In genomic region chr9:71521132-71521531, GRCh38 we compare ENCODE assay signal across 22 cellular contexts.
DNase-seq lines count a peak whose midpoint lies in the region; ATAC-seq, FAIRE-seq and TF ChIP-seq lines count a peak whose summit lies in the region.
"Had no signal": no experiment of that assay in that cellular context is flagged by ENCODE, and none has a peak within 500 bp of the region (broad histone marks: within the 10 kb centered on the region; RNA-seq: fewer than 3 reads in every experiment).

No MANE protein-coding gene starts in this region.

- no peaks in the 10 kb centered on the region for H3K79me2 ChIP-seq in K562 (ENCODE audit: control insufficient read depth, insufficient read depth, low read length)

- no peaks in the 10 kb centered on the region for H3K4me1 ChIP-seq in A549
- H3K4me1 ChIP-seq in IMR-90 (ENCODE audit: control insufficient read depth, insufficient read depth, low read length), result no peaks in the 10 kb centered on the region
- H3K4me1 ChIP-seq in K562 (replicated peaks in 1 of 2; ENCODE audit: control insufficient read depth in 2 of 2, insufficient read depth in 2 of 2, low read length in 2 of 2), result no peaks in the 10 kb centered on the region
- H3K4me1 ChIP-seq: BLaER1 treated with 17β-estradiol and CSF1 and Interleukin-3, amounts not matched to agents 10 nM and 100 nM; Caco-2 had no signal

- H3K4me2 ChIP-seq in A549, result no peak overlapping the region
- no peak overlapping the region for H3K4me2 ChIP-seq in IMR-90 (ENCODE audit: low read depth, low read length)
- H3K4me2 ChIP-seq in K562 (ENCODE audit: insufficient read depth, low read length), result no peak overlapping the region
- H3K4me2 ChIP-seq: BLaER1 treated with 17β-estradiol and CSF1 and Interleukin-3, amounts not matched to agents 10 nM and 100 nM had no signal

- no peaks in the 10 kb centered on the region for H3K9me1 ChIP-seq in IMR-90 (ENCODE audit: insufficient read depth, low read length)
- no peaks in the 10 kb centered on the region for H3K9me1 ChIP-seq in K562 (ENCODE audit: control insufficient read depth, insufficient read depth, low read length)

- H4K91ac ChIP-seq in IMR-90 (ENCODE audit: insufficient read depth, low read depth, low read length), result no peak overlapping the region

- dilution Hi-C loops in IMR-90 (cut with HindIII; ENCODE audit: low sequenced_read_pairs, unreplicated experiment), result no loop called here

- H2AK5ac ChIP-seq in IMR-90 (ENCODE audit: low read depth, low read length), result no peak overlapping the region

- H4K5ac ChIP-seq in IMR-90 (ENCODE audit: low read depth, low read length), result no peak overlapping the region

- H2AFZ ChIP-seq in IMR-90 (replicated peaks; ENCODE audit: low read length, poor library complexity), result no peak overlapping the region
- no peak overlapping the region for H2AFZ ChIP-seq in K562 (ENCODE audit: low read depth, low read length)

- H3K56ac ChIP-seq in IMR-90 (ENCODE audit: extremely low read depth, insufficient read depth, low read length), result no peak overlapping the region

- no peaks in the 10 kb centered on the region for H3K27me3 ChIP-seq in IMR-90 (ENCODE audit: control insufficient read depth, insufficient read depth, low read length)
- H3K27me3 ChIP-seq in K562 (ENCODE audit: control insufficient read depth in 2 of 2, insufficient read depth in 2 of 2, low read length in 2 of 2), result peaks cover 0 to 3% of the 10 kb centered on the region in 2 experiments; a peak in 2 of 5 replicates
- H3K27me3 ChIP-seq: BLaER1 treated with 17β-estradiol and CSF1 and Interleukin-3, amounts not matched to agents 10 nM and 100 nM had no signal

- no peaks in the 10 kb centered on the region for H3K36me3 ChIP-seq in IMR-90 (ENCODE audit: control insufficient read depth, insufficient read depth, low read length)
- no peaks in the 10 kb centered on the region for H3K36me3 ChIP-seq in K562 (ENCODE audit: control insufficient read depth, insufficient read depth, low read length)
- H3K36me3 ChIP-seq: BLaER1 treated with 17β-estradiol and CSF1 and Interleukin-3, amounts not matched to agents 10 nM and 100 nM had no signal

- TF ChIP-seq POLR2A in A549 (IDR thresholded peaks at IDR 0.05; ENCODE audit: low read length) (no peak), IMR-90 (IDR thresholded peaks at IDR 0.05; ENCODE audit: low read depth, low read length) (no peak), K562 (conservative IDR thresholded peaks at IDR 0.05) (no peak)

- H3K79me1 ChIP-seq in IMR-90 (ENCODE audit: low read depth in 1 of 2, low read length in 2 of 2), result no peaks in the 10 kb centered on the region

- no peak for TF ChIP-seq EP300 in A549 (IDR thresholded peaks at IDR 0.05)
- TF ChIP-seq EP300 in K562 (IDR thresholded peaks at IDR 0.05; ENCODE audit: low read length), result no peak

- ATAC-seq in A549 (no peak), IMR-90 (ENCODE audit: low read depth) (no peak), K562 (no peak), HG02870 (IDR thresholded peaks at IDR 0.05; ENCODE audit: unreplicated experiment) (no peak)
- ATAC-seq: CD8-positive, alpha-beta T cell; GM12878 had no signal

- in situ Hi-C loops in IMR-90 (cut with MboI; ENCODE audit: low sequenced_read_pairs), result no loop called here
- in situ Hi-C loops in K562 (cut with MboI), result no loop called here

- H3K4ac ChIP-seq in IMR-90 (ENCODE audit: low read depth, low read length), result no peak overlapping the region

- no peak overlapping the region for H2BK15ac ChIP-seq in IMR-90 (ENCODE audit: low read depth, low read length)

- no peak overlapping the region for H2BK120ac ChIP-seq in IMR-90 (ENCODE audit: low read depth, low read length)

- H3K9me3 ChIP-seq in A549, result no peaks in the 10 kb centered on the region
- H3K9me3 ChIP-seq in IMR-90 (ENCODE audit: control insufficient read depth, insufficient read depth, low read length), result no peaks in the 10 kb centered on the region
- no peaks in the 10 kb centered on the region; the same call in 1 of the 2 replicates for H3K9me3 ChIP-seq in K562 (replicated peaks; ENCODE audit: control insufficient read depth, insufficient read depth, low read depth, low read length)
- H3K9me3 ChIP-seq: Caco-2 had no signal

- H4K8ac ChIP-seq in IMR-90 (ENCODE audit: low read depth in 2 of 2, low read length in 2 of 2), result no peak overlapping the region

- H4K20me1 ChIP-seq in IMR-90 (ENCODE audit: insufficient read depth, low read length), result no peaks in the 10 kb centered on the region
- no peaks in the 10 kb centered on the region for H4K20me1 ChIP-seq in K562 (replicated peaks; ENCODE audit: control insufficient read depth, insufficient read depth, low read length)
- H4K20me1 ChIP-seq: BLaER1 treated with 17β-estradiol and CSF1 and Interleukin-3, amounts not matched to agents 10 nM and 100 nM had no signal

- H3K9ac ChIP-seq in IMR-90 (ENCODE audit: low read depth, low read length) (no peak overlapping the region), K562 (ENCODE audit: insufficient read depth in 1 of 2, low read depth in 2 of 2, low read length in 2 of 2) (no peak overlapping the region)
- H3K9ac ChIP-seq: BLaER1 treated with 17β-estradiol and CSF1 and Interleukin-3, amounts not matched to agents 10 nM and 100 nM had no signal

- DNase-seq in A549 (ENCODE audit: low read depth in 1 of 2, low spot score in 1 of 2) (no peak), IMR-90 (no peak), K562 (ENCODE audit: extremely low read depth in 1 of 4, low spot score in 3 of 4) (no peak), fibroblast of peridontal ligament (ENCODE audit: extremely low read depth) (peak; percentile 11), NCI-H510A treated with DMSO at 0.1 percent for 48 hours (lab: John Stamatoyannopoulos, UW) (no peak)
- DNase-seq in NK-92 treated with Interleukin-12 subunit alpha and Interleukin-12 subunit beta, amount 100 ng/mL, for 24 hours (lab: John Stamatoyannopoulos, UW), result no peak
- DNase-seq: 8988T; AML-193; Caco-2; Calu3; CD4-positive, alpha-beta T cell; CD8-positive, alpha-beta T cell; DMS79 treated with DMSO at 0.1 percent for 48 hours had no signal

- H3K18ac ChIP-seq in IMR-90 (ENCODE audit: low read depth, low read length), result no peak overlapping the region

- no peak overlapping the region for H2BK5ac ChIP-seq in IMR-90 (ENCODE audit: low read depth, low read length, poor library complexity, severe bottlenecking)

- no peak overlapping the region for H2AK9ac ChIP-seq in IMR-90 (replicated peaks; ENCODE audit: low read depth, low read length, poor library complexity)

- intact Hi-C loops in IMR-90 (cut with micrococcal nuclease) (loop anchor here (10.0 kb wide), 1 partner anchor 64 kb away; no protein-coding TSS in a partner anchor), K562 (cut with micrococcal nuclease) (loop anchor here (10.0 kb wide), 1 partner anchor 236 kb away; no protein-coding TSS in a partner anchor)

- no peak overlapping the region for H3K27ac ChIP-seq in A549
- H3K27ac ChIP-seq in IMR-90 (ENCODE audit: insufficient read depth, low read length), result no peak overlapping the region
- no peak overlapping the region for H3K27ac ChIP-seq in K562 (ENCODE audit: extremely low read depth, low read depth, low read length)
- H3K27ac ChIP-seq: BLaER1 treated with 17β-estradiol and CSF1 and Interleukin-3, amounts not matched to agents 10 nM and 100 nM; C4-2B had no signal

- FAIRE-seq in A549 (lab: Jason Lieb, UNC) (no peak), K562 (lab: Jason Lieb, UNC) (no peak)
- FAIRE-seq: A204.1, D721Med, G401.6, GM12878, GM12892, GM18507 had no signal

- H3K23ac ChIP-seq in IMR-90 (ENCODE audit: low read depth, low read length), result no peak overlapping the region

- H3K14ac ChIP-seq in IMR-90 (replicated peaks; ENCODE audit: low read depth, low read length), result no peak overlapping the region

- TF ChIP-seq RAD21 in A549 (conservative IDR thresholded peaks at IDR 0.05 in 1 of 2, IDR thresholded peaks at IDR 0.05 in 1 of 2) (no peak), IMR-90 (IDR thresholded peaks at IDR 0.05; ENCODE audit: low read length) (no peak), K562 (CRISPR knock-in tag; conservative IDR thresholded peaks at IDR 0.05 in 1 of 2, IDR thresholded peaks at IDR 0.05 in 1 of 2) (no peak)

- WGBS in A549 (ENCODE audit: missing lambda C conversion rate), result 32% methylated on average over 3 of the region's 3 CpGs
- WGBS in IMR-90 (ENCODE audit: extremely low coverage in 2 of 2, insufficient read length in 1 of 2), 2 experiments, result 56% methylated on average over 2 of the region's 3 CpGs; no CpG with 5 or more reads in 1 of the 2 experiments
- WGBS in K562 (ENCODE audit: insufficient coverage, low coverage, missing lambda C conversion rate), result 0% methylated on average over 3 of the region's 3 CpGs

- CTCF ChIA-PET in A549 (lab: Yijun Ruan, JAX), result no interaction called here
- CTCF ChIA-PET in IMR-90 (lab: Yijun Ruan, JAX), result no interaction called here
- CTCF ChIA-PET in K562 (lab: Yijun Ruan, JAX; ENCODE audit: low intra/inter-chr PET ratio), result no interaction called here

- H3K4me3 ChIP-seq in A549 (no peak overlapping the region), IMR-90 (ENCODE audit: insufficient read depth, low read depth, low read length) (no peak overlapping the region), K562 (no peak overlapping the region)
- H3K4me3 ChIP-seq: BLaER1 treated with 17β-estradiol and CSF1 and Interleukin-3, amounts not matched to agents 10 nM and 100 nM; GM12878 had no signal

- TF ChIP-seq CTCF in A549 (IDR thresholded peaks at IDR 0.05) (no peak), IMR-90 (conservative IDR thresholded peaks at IDR 0.05; ENCODE audit: low read depth, low read length) (no peak), K562 (IDR thresholded peaks at IDR 0.05 in 2 of 3, conservative IDR thresholded peaks at IDR 0.05 in 1 of 3; ENCODE audit: insufficient read depth in 2 of 3, low read depth in 1 of 3, low read length in 3 of 3) (no peak)

- POLR2A ChIA-PET in A549 (lab: Yijun Ruan, JAX) (no interaction called here), IMR-90 (lab: Charles Lee; ENCODE audit: unreplicated experiment) (no interaction called here), K562 (lab: Yijun Ruan, JAX) (interaction anchor here (0.6 kb wide), 1 partner anchor 497 kb away, joined by 3 read pairs; no protein-coding TSS in a partner anchor)

- H2BK20ac ChIP-seq in IMR-90 (ENCODE audit: low read depth, low read length), result no peak overlapping the region

- BruUV-seq in IMR-90 (replicated peaks; lab: Mats Ljungman, UMichigan), result no TSS peak
- BruUV-seq in K562 (replicated peaks; lab: Mats Ljungman, UMichigan), result no TSS peak

TF ChIP-seq in A549, 52 proteins besides CTCF, POLR2A, EP300 and RAD21 (continues in another document):
- TF ChIP-seq ESRRA (IDR thresholded peaks at IDR 0.05; ENCODE audit: borderline replicate concordance, low read length) (no peak), CEBPB (IDR thresholded peaks at IDR 0.05) (no peak), MAFK (IDR thresholded peaks at IDR 0.05; ENCODE audit: partially characterized antibody) (peak; percentile 62)

TF ChIP-seq in IMR-90, 13 proteins besides CTCF, POLR2A, EP300 and RAD21:
- TF ChIP-seq MAFK (IDR thresholded peaks at IDR 0.05; ENCODE audit: low read depth, low read length) (0 out of 2 replicates have a peak, but pooled peaks have one; percentile 11), SMC3 (IDR thresholded peaks at IDR 0.05; ENCODE audit: low read depth, low read length) (no peak)

Comparison
In these comparisons a context has a peak if more than half of its experiments do, and no peak if none do; other contexts are left out.
1. Of the 35 proteins assayed by ChIP-seq in both K562 and A549: peak only in K562: none; only in A549: MAFK; in both: none; in neither: 34.